Comparison of ENCODE assay signal across 34 cellular contexts in genomic region chr21:26925122-26925521, GRCh38. TPM values are rescaled to one million over a fixed set of nuclear protein-coding genes. Genes with fewer than 3 reads are reported as not detected.
"Had no signal": no experiment of that assay in that cellular context is flagged by ENCODE, and none has a peak within 500 bp of the region (broad histone marks: within the 10 kb centered on the region; RNA-seq: fewer than 3 reads in every experiment).

No MANE protein-coding gene starts in this region.

- H3K4me1 ChIP-seq: ascending aorta, breast epithelium, colonic mucosa, esophagus squamous epithelium had no signal

- H3K4me3 ChIP-seq: ascending aorta, breast epithelium, cardiac muscle cell, colonic mucosa, esophagus squamous epithelium had no signal

- H3K27me3 Mint-ChIP-seq: activated B cell treated with CpG ODN at 0.5 μM for 24 hours; activated CD4-positive, alpha-beta memory T cell treated with anti-CD3 and anti-CD28 coated beads for 36 hours; activated CD8-positive, alpha-beta memory T cell treated with anti-CD3 and anti-CD28 coated beads, Interleukin-2, amount 10 ng/mL, durations not matched to agents 7 days and 5 days; T-helper 17 cell had no signal

- H3K27ac Mint-ChIP-seq: activated B cell treated with CpG ODN at 0.5 μM for 24 hours; activated CD4-positive, alpha-beta memory T cell treated with anti-CD3 and anti-CD28 coated beads for 36 hours; activated CD8-positive, alpha-beta memory T cell treated with anti-CD3 and anti-CD28 coated beads, Interleukin-2, amount 10 ng/mL, durations not matched to agents 7 days and 5 days; activated CD8-positive, alpha-beta T cell treated with anti-CD3 and anti-CD28 coated beads, Interleukin-2, amount 10 ng/mL, durations not matched to agents 7 days and 5 days; activated naive CD4-positive, alpha-beta T cell treated with anti-CD3 and anti-CD28 coated beads for 36 hours; activated naive CD4-positive, alpha-beta T cell treated with anti-CD3 and anti-CD28 coated beads, Interleukin-2, amount 50 U/mL, for 24 hours; activated naive CD8-positive, alpha-beta T cell treated with anti-CD3 and anti-CD28 coated beads for 36 hours; activated T-helper 1 cell treated with anti-CD3 and anti-CD28 coated beads, Interleukin-12 subunit alpha, Interleukin-12 subunit beta, Interleukin-2, Interleukin-4 antibody, amounts not matched to agents 30 ng/mL and 10 ng/mL and 1 ng/mL, durations not matched to agents 14 hours and 24 hours and 36 hours; activated T-helper 2 cell treated with anti-CD3 and anti-CD28 coated beads, Interferon-gamma antibody, Interleukin-2, Interleukin-4, amounts not matched to agents 10 μg/mL and 5 μg/mL and 100 μg/mL, durations not matched to agents 14 hours and 24 hours and 36 hours; brain; T-helper 17 cell; T-helper 2 cell treated with Interferon-gamma antibody and Interleukin-4, amounts not matched to agents 5 μg/mL and 100 μg/mL, for 36 hours had no signal

- H3K36me3 ChIP-seq: ascending aorta, breast epithelium, cardiac muscle cell, colonic mucosa, WERI-Rb-1 had no signal

- H3K4me3 Mint-ChIP-seq: activated B cell treated with CpG ODN at 0.5 μM for 24 hours; activated CD4-positive, alpha-beta memory T cell treated with anti-CD3 and anti-CD28 coated beads for 36 hours; activated CD8-positive, alpha-beta memory T cell treated with anti-CD3 and anti-CD28 coated beads, Interleukin-2, amount 10 ng/mL, durations not matched to agents 7 days and 5 days; activated CD8-positive, alpha-beta T cell treated with anti-CD3 and anti-CD28 coated beads, Interleukin-2, amount 10 ng/mL, durations not matched to agents 7 days and 5 days; activated naive CD4-positive, alpha-beta T cell treated with anti-CD3 and anti-CD28 coated beads for 36 hours; activated naive CD4-positive, alpha-beta T cell treated with anti-CD3 and anti-CD28 coated beads, Interleukin-2, amount 50 U/mL, for 24 hours; activated naive CD8-positive, alpha-beta T cell treated with anti-CD3 and anti-CD28 coated beads for 36 hours; activated T-helper 1 cell treated with anti-CD3 and anti-CD28 coated beads, Interleukin-12 subunit alpha, Interleukin-12 subunit beta, Interleukin-2, Interleukin-4 antibody, amounts not matched to agents 30 ng/mL and 10 ng/mL and 1 ng/mL, durations not matched to agents 14 hours and 24 hours and 36 hours; brain; T-helper 17 cell; T-helper 2 cell treated with Interferon-gamma antibody and Interleukin-4, amounts not matched to agents 5 μg/mL and 100 μg/mL, for 36 hours had no signal

- H3K27me3 ChIP-seq: ascending aorta, breast epithelium, cardiac muscle cell, colonic mucosa, esophagus squamous epithelium had no signal

- H3K9me3 Mint-ChIP-seq: activated CD4-positive, alpha-beta memory T cell treated with anti-CD3 and anti-CD28 coated beads for 36 hours; activated naive CD4-positive, alpha-beta T cell treated with anti-CD3 and anti-CD28 coated beads for 36 hours; activated naive CD4-positive, alpha-beta T cell treated with anti-CD3 and anti-CD28 coated beads, Interleukin-2, amount 50 U/mL, for 24 hours; activated naive CD8-positive, alpha-beta T cell treated with anti-CD3 and anti-CD28 coated beads for 36 hours; activated T-helper 1 cell treated with anti-CD3 and anti-CD28 coated beads, Interleukin-12 subunit alpha, Interleukin-12 subunit beta, Interleukin-2, Interleukin-4 antibody, amounts not matched to agents 30 ng/mL and 10 ng/mL and 1 ng/mL, durations not matched to agents 14 hours and 24 hours and 36 hours; activated T-helper 2 cell treated with anti-CD3 and anti-CD28 coated beads, Interferon-gamma antibody, Interleukin-2, Interleukin-4, amounts not matched to agents 10 μg/mL and 5 μg/mL and 100 μg/mL, durations not matched to agents 14 hours and 24 hours and 36 hours; brain; T-helper 2 cell treated with Interferon-gamma antibody and Interleukin-4, amounts not matched to agents 5 μg/mL and 100 μg/mL, for 36 hours had no signal

- H3K27ac ChIP-seq: ascending aorta, breast epithelium, cardiac muscle cell, colonic mucosa, epithelial cell of prostate, esophagus squamous epithelium, WERI-Rb-1 had no signal

- DNase-seq: activated B cell treated with CpG ODN at 0.5 μM for 24 hours; activated CD4-positive, alpha-beta memory T cell treated with anti-CD3 and anti-CD28 coated beads for 36 hours; activated CD4-positive, alpha-beta T cell treated with anti-CD3 and anti-CD28 coated beads for 48 hours; activated CD4-positive, alpha-beta T cell treated with anti-CD3 and anti-CD28 coated beads, Interleukin-2, amount 50 U/mL, for 1 hour; activated CD8-positive, alpha-beta memory T cell treated with anti-CD3 and anti-CD28 coated beads, Interleukin-2, amount 10 ng/mL, durations not matched to agents 7 days and 5 days; activated CD8-positive, alpha-beta memory T cell treated with anti-CD3 and anti-CD28 coated beads, Interleukin-2, amount 50 U/mL, for 4 hours; activated CD8-positive, alpha-beta T cell treated with anti-CD3 and anti-CD28 coated beads, Interleukin-2, amount 10 ng/mL, durations not matched to agents 7 days and 5 days; activated effector memory CD4-positive, alpha-beta T cell treated with anti-CD3 and anti-CD28 coated beads, Interleukin-2, amount 50 U/mL, for 16 hours; activated naive CD4-positive, alpha-beta T cell treated with anti-CD3 and anti-CD28 coated beads for 36 hours; activated naive CD8-positive, alpha-beta T cell treated with anti-CD3 and anti-CD28 coated beads for 36 hours; activated T-cell treated with anti-CD3 and anti-CD28 coated beads, Interleukin-2, amount 50 U/mL, for 1 hour; activated T-cell treated with anti-CD3 and anti-CD28 coated beads, Interleukin-2, amount 50 U/mL, for 48 hours; central memory CD4-positive, alpha-beta T cell; cerebellar nuclear complex; colonic mucosa; effector CD8-positive, alpha-beta T cell; esophagus squamous epithelium; foreskin melanocyte; head of caudate nucleus; T-helper 17 cell; T1000; WERI-Rb-1 had no signal

- H3K36me3 Mint-ChIP-seq: activated CD4-positive, alpha-beta memory T cell treated with anti-CD3 and anti-CD28 coated beads for 36 hours; activated CD8-positive, alpha-beta memory T cell treated with anti-CD3 and anti-CD28 coated beads, Interleukin-2, amount 10 ng/mL, durations not matched to agents 7 days and 5 days; activated naive CD4-positive, alpha-beta T cell treated with anti-CD3 and anti-CD28 coated beads, Interleukin-2, amount 50 U/mL, for 24 hours; activated naive CD8-positive, alpha-beta T cell treated with anti-CD3 and anti-CD28 coated beads for 36 hours had no signal

- H3K9me3 ChIP-seq: ascending aorta, breast epithelium, colonic mucosa, esophagus squamous epithelium had no signal

- H3K4me1 Mint-ChIP-seq: activated B cell treated with CpG ODN at 0.5 μM for 24 hours; activated CD8-positive, alpha-beta memory T cell treated with anti-CD3 and anti-CD28 coated beads, Interleukin-2, amount 10 ng/mL, durations not matched to agents 7 days and 5 days; activated naive CD4-positive, alpha-beta T cell treated with anti-CD3 and anti-CD28 coated beads, Interleukin-2, amount 50 U/mL, for 24 hours; activated naive CD8-positive, alpha-beta T cell treated with anti-CD3 and anti-CD28 coated beads for 36 hours; brain; T-helper 17 cell had no signal

- ATAC-seq: activated CD4-positive, CD25-positive, alpha-beta regulatory T cell treated with anti-CD3 and anti-CD28 coated beads, Interleukin-2, amount 50 U/mL, for 24 hours; activated CD8-positive, alpha-beta memory T cell treated with anti-CD3 and anti-CD28 coated beads, Interleukin-2, amount 10 ng/mL, durations not matched to agents 7 days and 5 days; activated CD8-positive, alpha-beta T cell treated with anti-CD3 and anti-CD28 coated beads, Interleukin-2, amount 10 ng/mL, durations not matched to agents 7 days and 5 days; T-helper 17 cell had no signal

RNA-seq across cellular contexts. Expression of gene ADAMTS5, which starts 41.8 kb away (rescaled TPM):
- total RNA-seq: activated B cell treated with CpG ODN at 0.5 μM for 24 hours; activated CD4-positive, alpha-beta memory T cell treated with anti-CD3 and anti-CD28 coated beads for 36 hours; activated CD8-positive, alpha-beta memory T cell treated with anti-CD3 and anti-CD28 coated beads for 36 hours; activated CD8-positive, alpha-beta memory T cell treated with anti-CD3 and anti-CD28 coated beads, Interleukin-2, amount 10 ng/mL, durations not matched to agents 7 days and 5 days; activated CD8-positive, alpha-beta T cell treated with anti-CD3 and anti-CD28 coated beads, Interleukin-2, amount 10 ng/mL, durations not matched to agents 7 days and 5 days; activated naive CD4-positive, alpha-beta T cell treated with anti-CD3 and anti-CD28 coated beads for 36 hours; activated naive CD8-positive, alpha-beta T cell treated with anti-CD3 and anti-CD28 coated beads for 36 hours; activated T-helper 1 cell treated with anti-CD3 and anti-CD28 coated beads, Interleukin-12 subunit alpha, Interleukin-12 subunit beta, Interleukin-2, Interleukin-4 antibody, amounts not matched to agents 30 ng/mL and 10 ng/mL and 1 ng/mL, durations not matched to agents 14 hours and 24 hours and 36 hours; activated T-helper 2 cell treated with anti-CD3 and anti-CD28 coated beads, Interferon-gamma antibody, Interleukin-2, Interleukin-4, amounts not matched to agents 10 μg/mL and 5 μg/mL and 100 μg/mL, durations not matched to agents 14 hours and 24 hours and 36 hours; endothelial cell of umbilical vein; T-helper 17 cell had no signal
